ENCODE assay signal across 24 cellular contexts in the genomic region with DNA sequence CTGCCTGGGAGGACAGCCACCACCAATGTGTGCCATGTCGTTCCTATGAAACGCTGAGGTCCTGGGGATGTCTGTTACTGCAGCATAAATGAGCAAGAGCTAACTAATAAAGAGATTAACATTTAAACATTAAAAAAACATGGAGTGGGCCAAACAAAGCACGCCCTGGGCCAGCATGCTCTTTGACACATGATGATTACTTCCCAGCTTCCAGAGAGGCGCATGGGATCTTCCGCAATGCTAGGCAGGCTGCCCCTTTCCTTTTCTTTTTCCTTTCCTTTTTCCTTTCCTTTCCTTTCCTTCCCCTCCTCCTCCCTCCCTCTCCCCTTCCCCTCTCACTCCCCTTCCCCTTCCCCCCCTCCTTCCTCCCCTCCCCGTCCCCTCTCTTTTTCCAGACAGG. TPM values are rescaled to one million over a fixed set of nuclear protein-coding genes. Genes with fewer than 3 reads are reported as not detected.
DNase-seq lines count a peak whose midpoint lies in the region; ATAC-seq, FAIRE-seq and TF ChIP-seq lines count a peak whose summit lies in the region.
"Had no signal": no experiment of that assay in that cellular context is flagged by ENCODE, and none has a peak within 500 bp of the region (broad histone marks: within the 10 kb centered on the region; RNA-seq: fewer than 3 reads in every experiment).

No MANE protein-coding gene starts in this region.

- H3K79me2 ChIP-seq in HepG2 (ENCODE audit: insufficient read depth, low read length): no peaks in the 10 kb centered on the region

- H3K27ac ChIP-seq in HepG2 (ENCODE audit: extremely low read length, insufficient read depth, low read length) (no peak overlapping the region), right lobe of liver (no peak overlapping the region), esophagus muscularis mucosa (replicated peaks in 1 of 4) (no peak overlapping the region), coronary artery (no peak overlapping the region)
- H3K27ac ChIP-seq: 22Rv1; A549; BLaER1 treated with 17β-estradiol and CSF1 and Interleukin-3, amounts not matched to agents 10 nM and 100 nM; C4-2B had no signal

- peaks cover 8% of the 10 kb centered on the region for H3K4me1 Mint-ChIP-seq in T-helper 2 cell treated with Interferon-gamma antibody and Interleukin-4, amounts not matched to agents 5 μg/mL and 100 μg/mL, for 36 hours (ENCODE audit: low read depth)
- peaks cover 7% of the 10 kb centered on the region for H3K4me1 Mint-ChIP-seq in type B pancreatic cell (ENCODE audit: unreplicated experiment)

- H3K4me1 ChIP-seq in HepG2 (ENCODE audit: insufficient read depth, low read length): no peaks in the 10 kb centered on the region
- no peaks in the 10 kb centered on the region for H3K4me1 ChIP-seq in right lobe of liver
- H3K4me1 ChIP-seq in esophagus muscularis mucosa: peaks cover 17 to 33% (median 29%) of the 10 kb centered on the region in 4 donors
- H3K4me1 ChIP-seq: Caco-2 had no signal

- no peaks in the 10 kb centered on the region for H3K9me3 Mint-ChIP-seq in T-helper 2 cell treated with Interferon-gamma antibody and Interleukin-4, amounts not matched to agents 5 μg/mL and 100 μg/mL, for 36 hours
- H3K9me3 Mint-ChIP-seq in type B pancreatic cell: no peaks in the 10 kb centered on the region
- H3K9me3 Mint-ChIP-seq: CD4-positive, alpha-beta T cell; CD8-positive, alpha-beta T cell had no signal

- no peak overlapping the region for H3K4me2 ChIP-seq in HepG2 (ENCODE audit: low read depth, low read length)
- H3K4me2 ChIP-seq: A549; BLaER1 treated with 17β-estradiol and CSF1 and Interleukin-3, amounts not matched to agents 10 nM and 100 nM had no signal

- no TSS peak for BruUV-seq in HepG2 (replicated peaks; lab: Mats Ljungman, UMichigan)

- H3K36me3 ChIP-seq in HepG2 (replicated peaks in 1 of 2; ENCODE audit: control insufficient read depth in 1 of 2, insufficient read depth in 2 of 2, low read length in 2 of 2) (no peaks in the 10 kb centered on the region), right lobe of liver (no peaks in the 10 kb centered on the region), esophagus muscularis mucosa (no peaks in the 10 kb centered on the region)
- H3K36me3 ChIP-seq: BLaER1 treated with 17β-estradiol and CSF1 and Interleukin-3, amounts not matched to agents 10 nM and 100 nM had no signal

- DNase-seq in T-helper 2 cell treated with Interferon-gamma antibody and Interleukin-4, amounts not matched to agents 5 μg/mL and 100 μg/mL, for 36 hours (ENCODE audit: low spot score): peak; percentile 1
- DNase-seq in T-helper 2 cell (no peak), HepG2 (ENCODE audit: low spot score) (no peak), right lobe of liver (no peak), esophagus muscularis mucosa (ENCODE audit: extremely low spot score) (peak; percentile 10), type B pancreatic cell (ENCODE audit: extremely low spot score, unreplicated experiment) (peak; percentile 13), ecto neural progenitor cell (ENCODE audit: low spot score) (no peak), coronary artery (ENCODE audit: low spot score) (no peak)
- DNase-seq: AML-193; Caco-2; Calu3; CD4-positive, alpha-beta T cell; CD8-positive, alpha-beta T cell; DMS79 treated with DMSO at 0.1 percent for 48 hours; GF-D8 had no signal

- no peaks in the 10 kb centered on the region for H4K20me1 ChIP-seq in HepG2 (ENCODE audit: insufficient read depth, low read length)
- H4K20me1 ChIP-seq: BLaER1 treated with 17β-estradiol and CSF1 and Interleukin-3, amounts not matched to agents 10 nM and 100 nM had no signal

- H3K4me3 Mint-ChIP-seq in T-helper 2 cell treated with Interferon-gamma antibody and Interleukin-4, amounts not matched to agents 5 μg/mL and 100 μg/mL, for 36 hours: no peak overlapping the region
- no peak overlapping the region for H3K4me3 Mint-ChIP-seq in type B pancreatic cell
- H3K4me3 Mint-ChIP-seq: B cell; CD4-positive, alpha-beta T cell; CD8-positive, alpha-beta T cell had no signal

- in situ Hi-C loops in HepG2 (cut with HindIII; ENCODE audit: extremely low pct_ligation_motif_present, low pct_unique_long_range_greater_than_20kb): no loop called here

- CTCF ChIA-PET in HepG2 (lab: Yijun Ruan, JAX; ENCODE audit: low intra/inter-chr PET ratio, low total read pairs): no interaction called here

- POLR2A ChIA-PET in HepG2 (lab: Yijun Ruan, JAX): no interaction called here

- no peak overlapping the region for H2AFZ ChIP-seq in HepG2 (ENCODE audit: low read length)

- TF ChIP-seq EP300 in HepG2 (IDR thresholded peaks at IDR 0.05; ENCODE audit: low read depth in 2 of 2, low read length in 2 of 2) (no peak), HepG2 (CRISPR knock-in tag; IDR thresholded peaks at IDR 0.05; ENCODE audit: borderline replicate concordance) (no peak), esophagus muscularis mucosa (IDR thresholded peaks at IDR 0.05) (no peak)

- 66% methylated on average over 6 of the region's 6 CpGs for WGBS in HepG2 (ENCODE audit: low lambda C conversion rate)
- WGBS in right lobe of liver (ENCODE audit: insufficient coverage, low coverage, low lambda C conversion rate, missing lambda C conversion rate): 96% methylated on average over 6 of the region's 6 CpGs
- WGBS in esophagus muscularis mucosa: 93% methylated on average over 6 of the region's 6 CpGs

- H3K27ac Mint-ChIP-seq in T-helper 2 cell treated with Interferon-gamma antibody and Interleukin-4, amounts not matched to agents 5 μg/mL and 100 μg/mL, for 36 hours: no peak overlapping the region
- no peak overlapping the region for H3K27ac Mint-ChIP-seq in type B pancreatic cell
- H3K27ac Mint-ChIP-seq: B cell; CD4-positive, alpha-beta T cell; CD8-positive, alpha-beta T cell had no signal

- H3K4me3 ChIP-seq in HepG2 (replicated peaks in 1 of 3; ENCODE audit: insufficient read depth in 1 of 3, low read depth in 2 of 3, low read length in 3 of 3) (no peak overlapping the region), right lobe of liver (no peak overlapping the region), esophagus muscularis mucosa (no peak overlapping the region), coronary artery (no peak overlapping the region)
- H3K4me3 ChIP-seq: A549; BLaER1 treated with 17β-estradiol and CSF1 and Interleukin-3, amounts not matched to agents 10 nM and 100 nM had no signal

- H3K27me3 ChIP-seq in HepG2 (ENCODE audit: control insufficient read depth in 1 of 2, insufficient read depth in 2 of 2, low read length in 2 of 2) (peaks cover 0 to 41% of the 10 kb centered on the region in 2 experiments; a peak in 4 of 5 replicates), right lobe of liver (no peaks in the 10 kb centered on the region), esophagus muscularis mucosa (no peaks in the 10 kb centered on the region)
- H3K27me3 ChIP-seq: BLaER1 treated with 17β-estradiol and CSF1 and Interleukin-3, amounts not matched to agents 10 nM and 100 nM had no signal

- FAIRE-seq in HepG2 (lab: Jason Lieb, UNC): no peak
- FAIRE-seq: A549, D721Med, G401.6, GM12891, GM19239 had no signal

- ATAC-seq in HepG2 (no peak), right lobe of liver (no peak)
- ATAC-seq: A549; CD8-positive, alpha-beta T cell had no signal

- no peak for TF ChIP-seq RAD21 in HepG2 (CRISPR knock-in tag; IDR thresholded peaks at IDR 0.05)

- no peaks in the 10 kb centered on the region for H3K36me3 Mint-ChIP-seq in T-helper 2 cell treated with Interferon-gamma antibody and Interleukin-4, amounts not matched to agents 5 μg/mL and 100 μg/mL, for 36 hours (ENCODE audit: low read depth)
- H3K36me3 Mint-ChIP-seq in type B pancreatic cell: no peaks in the 10 kb centered on the region
- H3K36me3 Mint-ChIP-seq: CD8-positive, alpha-beta T cell had no signal

- peaks cover 23% of the 10 kb centered on the region for H3K27me3 Mint-ChIP-seq in T-helper 2 cell treated with Interferon-gamma antibody and Interleukin-4, amounts not matched to agents 5 μg/mL and 100 μg/mL, for 36 hours (ENCODE audit: low read depth)
- H3K27me3 Mint-ChIP-seq in type B pancreatic cell: peaks cover 30% of the 10 kb centered on the region

- TF ChIP-seq POLR2A in HepG2 (IDR thresholded peaks at IDR 0.05; ENCODE audit: insufficient read depth in 1 of 2, low read depth in 2 of 2, low read length in 2 of 2) (no peak), right lobe of liver (IDR thresholded peaks at IDR 0.05) (no peak), esophagus muscularis mucosa (IDR thresholded peaks at IDR 0.05; ENCODE audit: low read depth) (no peak)

- H3K9me3 ChIP-seq in HepG2 (ENCODE audit: low read length) (no peaks in the 10 kb centered on the region), right lobe of liver (no peaks in the 10 kb centered on the region), esophagus muscularis mucosa (no peaks in the 10 kb centered on the region)
- H3K9me3 ChIP-seq: A549; BLaER1 treated with 17β-estradiol and CSF1 and Interleukin-3, amounts not matched to agents 10 nM and 100 nM; Caco-2 had no signal

- TF ChIP-seq CTCF in HepG2 (CRISPR knock-in tag; IDR thresholded peaks at IDR 0.05): no peak
- TF ChIP-seq CTCF in right lobe of liver (IDR thresholded peaks at IDR 0.05): no peak
- TF ChIP-seq CTCF in esophagus muscularis mucosa (IDR thresholded peaks at IDR 0.05): no peak
- no peak for TF ChIP-seq CTCF in type B pancreatic cell (conservative IDR thresholded peaks at IDR 0.05)
- no peak for TF ChIP-seq CTCF in coronary artery (IDR thresholded peaks at IDR 0.05)

- intact Hi-C loops in HepG2 (cut with micrococcal nuclease; ENCODE audit: unreplicated experiment): no loop called here
- intact Hi-C loops in right lobe of liver (cut with DNase I): loop anchor here in 1 of 2 donors (10.0 kb wide), 1 partner anchor 68 kb away; a partner anchor contains a TSS
- intact Hi-C loops in esophagus muscularis mucosa (cut with DNase I): loop anchor here (5.0 kb wide), 1 partner anchor 1280 kb away; a partner anchor contains a TSS

- H3K9ac ChIP-seq in HepG2 (ENCODE audit: insufficient read depth, low read depth, low read length): no peak overlapping the region
- H3K9ac ChIP-seq: BLaER1 treated with 17β-estradiol and CSF1 and Interleukin-3, amounts not matched to agents 10 nM and 100 nM had no signal

RNA-seq across cellular contexts. Expression of a gene that starts 10.6 kb away (rescaled TPM):
- total RNA-seq in HepG2 (2016; rRNA removed; fragmentation: Illumina TruSeq; extraction: Trizol): 7.7 and 13.3 TPM in 2 replicates
- total RNA-seq in HepG2 (2016; cell fraction: cytosol; rRNA removed; fragmentation: Illumina TruSeq; extraction: Trizol; ENCODE audit: low read depth): 16.7 and 22.2 TPM in 2 replicates
- total RNA-seq in HepG2 (2016; cell fraction: insoluble cytoplasmic fraction; rRNA removed; fragmentation: Illumina TruSeq; extraction: Trizol): 6.3 and 11.6 TPM in 2 replicates
- total RNA-seq in HepG2 (2016; cell fraction: membrane; rRNA removed; fragmentation: Illumina TruSeq; extraction: Trizol): 9.3 and 11.2 TPM in 2 replicates
- total RNA-seq in HepG2 (2016; cell fraction: nucleus; rRNA removed; fragmentation: Illumina TruSeq; extraction: Trizol): 36.2 and 43.2 TPM in 2 replicates
- 6.0 and 6.3 TPM in 2 replicates for polyA plus RNA-seq in HepG2 (2011; rRNA removed)
- 3.2 TPM in 2 replicates for polyA plus RNA-seq in HepG2 (2011; cell fraction: cytosol; rRNA removed)
- 38.9 and 57.3 TPM in 2 replicates for polyA plus RNA-seq in HepG2 (2011; cell fraction: nucleus; rRNA removed)
- 17.0 and 17.9 TPM in 2 replicates for polyA plus RNA-seq in HepG2 (2012)
- polyA plus RNA-seq in HepG2 (2016; cell fraction: cytosol; fragmentation: Illumina TruSeq; extraction: Trizol; ENCODE audit: low read depth): 0.76 and 1.1 TPM in 2 replicates
- 7.6 and 11.0 TPM in 2 replicates for polyA plus RNA-seq in HepG2 (2016; cell fraction: insoluble cytoplasmic fraction; fragmentation: Illumina TruSeq; extraction: Trizol; ENCODE audit: low read depth)
- 3.0 TPM in 2 replicates for polyA plus RNA-seq in HepG2 (2016; cell fraction: membrane; fragmentation: Illumina TruSeq; extraction: Trizol; ENCODE audit: low read depth)
- polyA plus RNA-seq in HepG2 (2016; cell fraction: nucleus; fragmentation: Illumina TruSeq; extraction: Trizol; ENCODE audit: insufficient read depth, low read depth): 55.5 and 57.3 TPM in 2 replicates
- 15.3 and 47.0 TPM in 2 replicates for polyA minus RNA-seq in HepG2 (2011; rRNA and poly(A)+ RNA removed; ENCODE audit: low replicate concordance)
- polyA minus RNA-seq in HepG2 (2011; cell fraction: cytosol; rRNA and poly(A)+ RNA removed): 5.4 and 6.3 TPM in 2 replicates
- polyA minus RNA-seq in HepG2 (2011; cell fraction: nucleus; rRNA and poly(A)+ RNA removed): 44.4 and 60.9 TPM in 2 replicates
- 10 to 100 TPM in 4 of 6 experiments, 1 to 10 TPM in 2; 8.5 to 23.1 (median 13.2) TPM for total RNA-seq in right lobe of liver
- 10 to 100 TPM; 17.0 to 21.9 (median 20.1) TPM for total RNA-seq in esophagus muscularis mucosa
- 21.7 and 34.1 TPM in 2 replicates for total RNA-seq in type B pancreatic cell (ENCODE audit: low replicate concordance)

Comparison
In these comparisons a context has a peak if more than half of its experiments do, and no peak if none do; other contexts are left out.
1. DNase-seq: peak in T-helper 2 cell treated with Interferon-gamma antibody and Interleukin-4, amounts not matched to agents 5 μg/mL and 100 μg/mL, for 36 hours (single experiment), esophagus muscularis mucosa (single experiment) and type B pancreatic cell (single experiment); none in T-helper 2 cell (0 of 5), HepG2 (single experiment), right lobe of liver (0 of 3), ecto neural progenitor cell (single experiment) and coronary artery (single experiment).